In the genomic region with DNA sequence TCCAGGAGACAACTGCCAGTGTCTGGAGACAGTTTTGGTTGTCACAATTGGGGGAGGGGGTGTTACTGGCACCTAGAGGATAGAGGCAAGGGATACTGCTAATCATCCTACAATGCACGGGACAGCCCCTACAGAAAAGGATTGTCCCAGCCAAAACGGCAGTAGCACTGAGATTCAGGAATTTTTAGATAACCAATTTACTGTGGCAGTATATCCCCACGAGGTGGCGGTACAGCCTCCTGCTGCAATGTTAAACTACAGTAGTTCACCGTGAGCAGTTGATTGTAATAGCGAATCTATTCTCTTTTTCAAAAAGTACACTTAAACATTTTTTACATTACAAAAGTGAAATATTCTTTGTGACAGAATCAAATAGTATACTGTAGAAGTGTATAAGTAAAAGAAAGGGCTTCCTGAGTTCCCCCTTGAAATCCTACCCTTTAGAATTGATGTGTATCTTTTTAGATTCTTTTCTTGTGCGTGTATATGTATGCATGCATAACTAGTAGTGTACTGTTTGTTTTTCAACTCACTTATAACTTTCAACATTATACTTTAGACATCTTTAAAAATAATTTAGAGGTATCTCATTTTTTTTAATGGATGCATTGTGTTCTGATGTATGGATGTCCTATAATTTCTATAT, we compare ENCODE assay signal across 8 cellular contexts.
DNase-seq lines count a peak whose midpoint lies in the region; TF ChIP-seq lines count a peak whose summit lies in the region.
"Not testable (repeated sequence)": the region's sequence is repeated elsewhere in the genome, so short reads cannot be mapped to it uniquely, and the experiment has no call there.

No MANE protein-coding gene starts in this region.

- not testable (repeated sequence) for H3K9me3 Mint-ChIP-seq in nephron

- not testable (repeated sequence) for H3K4me3 Mint-ChIP-seq in nephron

- H3K4me1 Mint-ChIP-seq in nephron: not testable (repeated sequence)

- TF ChIP-seq CTCF in astrocyte of the cerebellum (IDR thresholded peaks at IDR 0.05; ENCODE audit: low read depth, low read length, missing control alignments) (peak; percentile 44), nephron (IDR thresholded peaks at IDR 0.05; ENCODE audit: unreplicated experiment in 3 of 3) (peak; percentile 51 to 63 (median 60))

- not testable (repeated sequence) for H3K27me3 Mint-ChIP-seq in nephron (ENCODE audit: low read depth)

- peak in 8 of 14 donors; percentile 2 to 60 (median 20) for DNase-seq in C1 segment of cervical spinal cord (lab: John Stamatoyannopoulos, UW)
- DNase-seq in HK-2 (ENCODE audit: unreplicated experiment): peak; percentile 51
- DNase-seq in NCI-H82 (lab: John Stamatoyannopoulos, UW): peak; percentile 78
- peak; percentile 36 for DNase-seq in activated CD4-positive, alpha-beta T cell treated with anti-CD3 and anti-CD28 coated beads for 1 hour
- peak; percentile 31 for DNase-seq in astrocyte of the cerebellum (ENCODE audit: low read depth)
- DNase-seq in globus pallidus (ENCODE audit: low spot score): peak; percentile 47
- peak; percentile 24 for DNase-seq in stimulated activated CD8-positive, alpha-beta memory T cell treated with anti-CD3 and anti-CD28 coated beads, Interleukin-15, amount 100 ng/mL, for 48 hours (ENCODE audit: low read depth in 2 of 2)

- H3K4me3 ChIP-seq in astrocyte of the cerebellum (ENCODE audit: low read depth, low read length): not testable (repeated sequence)

- not testable (repeated sequence) for H3K36me3 Mint-ChIP-seq in nephron (ENCODE audit: low read depth)

- H3K27ac Mint-ChIP-seq in nephron: not testable (repeated sequence)

- in situ Hi-C loops in astrocyte of the cerebellum (cut with HindIII; ENCODE audit: low sequenced_read_pairs): not testable (repeated sequence)

Comparison
In these comparisons a context has a peak if more than half of its experiments do, and no peak if none do; other contexts are left out.
1. DNase-seq: peak in every context shown above with its lines; median percentile 78 in NCI-H82; 51 in HK-2; 47 in globus pallidus; 36 in activated CD4-positive, alpha-beta T cell treated with anti-CD3 and anti-CD28 coated beads for 1 hour; 31 in astrocyte of the cerebellum; 24 in stimulated activated CD8-positive, alpha-beta memory T cell treated with anti-CD3 and anti-CD28 coated beads, Interleukin-15, amount 100 ng/mL, for 48 hours; 20 in C1 segment of cervical spinal cord.